Comparison of ENCODE assay signal across 11 cellular contexts in genomic region chr17:7563115-7563869, GRCh38. TPM values are rescaled to one million over a fixed set of nuclear protein-coding genes. Genes with fewer than 3 reads are reported as not detected.
DNase-seq lines count a peak whose midpoint lies in the region; ATAC-seq, FAIRE-seq and TF ChIP-seq lines count a peak whose summit lies in the region.
"Had no signal": no experiment of that assay in that cellular context is flagged by ENCODE, and none has a peak within 500 bp of the region (broad histone marks: within the 10 kb centered on the region; RNA-seq: fewer than 3 reads in every experiment).

No MANE protein-coding gene starts in this region.

- DNase-seq in activated CD4-positive, alpha-beta T cell treated with anti-CD3 and anti-CD28 coated beads, Interleukin-2, amount 10 ng/mL, durations not matched to agents 7 days and 5 days = no peak
- no peak for DNase-seq in activated CD4-positive, alpha-beta T cell treated with anti-CD3 and anti-CD28 coated beads for 1 hour
- DNase-seq in T-cell (no peak), fibroblast of lung (ENCODE audit: low read depth in 2 of 2) (no peak), smooth muscle cell (lab: John Stamatoyannopoulos, UW; ENCODE audit: unreplicated experiment) (no peak), spleen (no peak), GM19238 (ENCODE audit: insufficient read length, low spot score) (no peak), pancreas (no peak)
- DNase-seq: activated CD4-positive, alpha-beta T cell treated with anti-CD3 and anti-CD28 coated beads, Interleukin-2, amount 50 U/mL, for 4 hours; NCI-H446 had no signal

- peaks cover 39% of the 10 kb centered on the region for H3K36me3 Mint-ChIP-seq in activated CD4-positive, alpha-beta T cell treated with anti-CD3 and anti-CD28 coated beads, Interleukin-2, amount 10 ng/mL, durations not matched to agents 7 days and 5 days (ENCODE audit: low read depth)
- H3K36me3 Mint-ChIP-seq in T-cell = peaks cover 9% of the 10 kb centered on the region

- no peak overlapping the region for H3K9ac ChIP-seq in fibroblast of lung (ENCODE audit: insufficient read depth, low read length)
- no peak overlapping the region for H3K9ac ChIP-seq in smooth muscle cell (ENCODE audit: low read depth)

- no peak for TF ChIP-seq POLR2A in spleen (IDR thresholded peaks at IDR 0.05)

- peaks cover 17% of the 10 kb centered on the region for H3K4me1 ChIP-seq in fibroblast of lung (ENCODE audit: control insufficient read depth, extremely low read depth, insufficient read depth, low read length)
- H3K4me1 ChIP-seq in smooth muscle cell (ENCODE audit: low read depth) = peaks cover 18% of the 10 kb centered on the region
- H3K4me1 ChIP-seq in spleen = peaks cover 43 to 67% (median 57%) of the 10 kb centered on the region in 6 donors
- peaks cover 19 to 35% (median 30%) of the 10 kb centered on the region in 3 donors for H3K4me1 ChIP-seq in pancreas

- TF ChIP-seq CTCF in fibroblast of lung (conservative IDR thresholded peaks at IDR 0.05 in 1 of 2, IDR thresholded peaks at IDR 0.05 in 1 of 2; ENCODE audit: low read depth in 1 of 2, low read length in 2 of 2) (no peak), smooth muscle cell (IDR thresholded peaks at IDR 0.05; ENCODE audit: borderline replicate concordance, insufficient read depth, poor library complexity, severe bottlenecking) (no peak), spleen (IDR thresholded peaks at IDR 0.05 in 8 of 11, conservative IDR thresholded peaks at IDR 0.05 in 3 of 11) (no peak), pancreas (IDR thresholded peaks at IDR 0.05) (no peak)

- peak overlapping the region; percentile 95 for H3K27ac Mint-ChIP-seq in activated CD4-positive, alpha-beta T cell treated with anti-CD3 and anti-CD28 coated beads, Interleukin-2, amount 10 ng/mL, durations not matched to agents 7 days and 5 days
- H3K27ac Mint-ChIP-seq in T-cell = peak overlapping the region in 1 of 2 donors; percentile 84

- H3K9me3 Mint-ChIP-seq in activated CD4-positive, alpha-beta T cell treated with anti-CD3 and anti-CD28 coated beads, Interleukin-2, amount 10 ng/mL, durations not matched to agents 7 days and 5 days = no peaks in the 10 kb centered on the region
- no peaks in the 10 kb centered on the region for H3K9me3 Mint-ChIP-seq in T-cell

- ATAC-seq in T-cell (replicated peaks in 1 of 4) = no peak
- no peak for ATAC-seq in pancreas

- H3K27me3 ChIP-seq in fibroblast of lung (ENCODE audit: control insufficient read depth, insufficient read depth, low read length) (no peaks in the 10 kb centered on the region), smooth muscle cell (ENCODE audit: low read depth) (no peaks in the 10 kb centered on the region), spleen (replicated peaks in 1 of 7) (no peaks in the 10 kb centered on the region), pancreas (no peaks in the 10 kb centered on the region)

- intact Hi-C loops in spleen (cut with DNase I; ENCODE audit: low total_unique reads) (loop anchor here (5.0 kb wide), 2 partner anchors 46 to 126 kb away; partner anchors contain the start of genes FGF11 and TMEM102), pancreas (cut with DNase I) (loop anchor here in 1 of 3 donors (5.0 kb wide), 1 partner anchor 51 kb away; no protein-coding TSS in a partner anchor)

- H2AFZ ChIP-seq in fibroblast of lung (ENCODE audit: low read length) (no peak overlapping the region), smooth muscle cell (ENCODE audit: low read depth) (no peak overlapping the region)

- H4K20me1 ChIP-seq in fibroblast of lung (ENCODE audit: control insufficient read depth, extremely low read depth, insufficient read depth, low read length) (no peaks in the 10 kb centered on the region), smooth muscle cell (ENCODE audit: low read depth) (no peaks in the 10 kb centered on the region)

- peaks cover 52% of the 10 kb centered on the region for H3K4me1 Mint-ChIP-seq in activated CD4-positive, alpha-beta T cell treated with anti-CD3 and anti-CD28 coated beads, Interleukin-2, amount 10 ng/mL, durations not matched to agents 7 days and 5 days
- peaks cover 24 to 44% (median 34%) of the 10 kb centered on the region in 3 donors for H3K4me1 Mint-ChIP-seq in T-cell

- no peak for FAIRE-seq in pancreas (lab: Jason Lieb, UNC)

- peaks cover 38% of the 10 kb centered on the region for H3K79me2 ChIP-seq in fibroblast of lung (ENCODE audit: control insufficient read depth, insufficient read depth, low read length)
- H3K79me2 ChIP-seq in smooth muscle cell (ENCODE audit: low read depth) = peaks cover 54% of the 10 kb centered on the region

- peak overlapping the region in 3 of 4 experiments; percentile 82 to 87 (median 86) for H3K4me3 ChIP-seq in fibroblast of lung (replicated peaks in 1 of 4; ENCODE audit: control extremely low read depth in 1 of 4, insufficient read depth in 1 of 4, low read depth in 3 of 4, low read length in 4 of 4)
- H3K4me3 ChIP-seq in smooth muscle cell = peak overlapping the region; percentile 97
- H3K4me3 ChIP-seq in spleen = peak overlapping the region in 4 of 8 donors; percentile 75 to 96 (median 94)
- H3K4me3 ChIP-seq in pancreas = no peak overlapping the region

- H3F3A ChIP-seq in smooth muscle cell (ENCODE audit: low read depth) = peaks cover 5% of the 10 kb centered on the region

- H3K4me2 ChIP-seq in fibroblast of lung (ENCODE audit: extremely low read depth, insufficient read depth, low read length) (peak overlapping the region; percentile 96), smooth muscle cell (peak overlapping the region; percentile 97)

- CTCF ChIA-PET in activated CD4-positive, alpha-beta T cell treated with anti-CD3 and anti-CD28 coated beads, Interleukin-2, amount 10 ng/mL, durations not matched to agents 7 days and 5 days (lab: Charles Lee) = no interaction called here
- CTCF ChIA-PET in T-cell (lab: Charles Lee) = no interaction called here

- H3K36me3 ChIP-seq in fibroblast of lung (ENCODE audit: control insufficient read depth, insufficient read depth, low read length) = peaks cover 19% of the 10 kb centered on the region
- H3K36me3 ChIP-seq in smooth muscle cell (ENCODE audit: low read depth) = peaks cover 9% of the 10 kb centered on the region
- peaks cover 5 to 59% (median 41%) of the 10 kb centered on the region in 6 donors for H3K36me3 ChIP-seq in spleen
- H3K36me3 ChIP-seq in pancreas = peaks cover 0 to 6% (median 4%) of the 10 kb centered on the region in 3 donors

- H3K9me3 ChIP-seq in fibroblast of lung (ENCODE audit: control insufficient read depth, insufficient read depth, low read depth, low read length) (no peaks in the 10 kb centered on the region), smooth muscle cell (replicated peaks; ENCODE audit: low read depth) (no peaks in the 10 kb centered on the region), spleen (no peaks in the 10 kb centered on the region), pancreas (no peaks in the 10 kb centered on the region)
- H3K9me3 ChIP-seq: prostate gland had no signal

- POLR2A ChIA-PET in activated CD4-positive, alpha-beta T cell treated with anti-CD3 and anti-CD28 coated beads, Interleukin-2, amount 10 ng/mL, durations not matched to agents 7 days and 5 days (lab: Charles Lee) = no interaction called here
- POLR2A ChIA-PET in T-cell (lab: Charles Lee) = interaction anchor here in 1 of 2 donors (0.5 kb wide), 1 partner anchor 58 kb away, joined by 5 read pairs; no protein-coding TSS in a partner anchor

- no peaks in the 10 kb centered on the region for H3K27me3 Mint-ChIP-seq in activated CD4-positive, alpha-beta T cell treated with anti-CD3 and anti-CD28 coated beads, Interleukin-2, amount 10 ng/mL, durations not matched to agents 7 days and 5 days
- H3K27me3 Mint-ChIP-seq in T-cell = no peaks in the 10 kb centered on the region

- 92% methylated on average over 30 of the region's 30 CpGs for WGBS in smooth muscle cell (ENCODE audit: low lambda C conversion rate)
- 90 to 94% (median 91%) methylated on average over 21 to 30 of the region's 30 CpGs for WGBS in spleen, 5 donors
- 77 to 78% methylated on average over 29 to 30 of the region's 30 CpGs for WGBS in pancreas, 2 donors

- peak overlapping the region; percentile 81 for H3K4me3 Mint-ChIP-seq in activated CD4-positive, alpha-beta T cell treated with anti-CD3 and anti-CD28 coated beads, Interleukin-2, amount 10 ng/mL, durations not matched to agents 7 days and 5 days
- H3K4me3 Mint-ChIP-seq in T-cell = peak overlapping the region; percentile 82 to 87 (median 85)

- H3K27ac ChIP-seq in fibroblast of lung (ENCODE audit: insufficient read depth, low read length) = no peak overlapping the region
- H3K27ac ChIP-seq in smooth muscle cell (ENCODE audit: low read depth) = no peak overlapping the region
- no peak overlapping the region for H3K27ac ChIP-seq in spleen
- no peak overlapping the region for H3K27ac ChIP-seq in pancreas

RNA-seq across cellular contexts. Expression of gene SENP3, which starts 1.6 kb away (rescaled TPM):
- 10 to 100 TPM; 51.8 to 53.0 TPM for total RNA-seq in activated CD4-positive, alpha-beta T cell treated with anti-CD3 and anti-CD28 coated beads, Interleukin-2, amount 10 ng/mL, durations not matched to agents 7 days and 5 days
- total RNA-seq in T-cell = 10 to 100 TPM; 38.7 to 43.3 (median 42.6) TPM
- 65.5 and 66.2 TPM in 2 replicates for total RNA-seq in fibroblast of lung
- polyA plus RNA-seq in fibroblast of lung = 67.6 and 118 TPM in 2 replicates
- 35.6 and 48.8 TPM in 2 replicates for polyA plus RNA-seq in fibroblast of lung (2012)
- 76.0 and 122 TPM in 2 replicates for polyA minus RNA-seq in fibroblast of lung (ENCODE audit: low replicate concordance)
- 72.1 and 90.3 TPM in 2 replicates for total RNA-seq in smooth muscle cell
- polyA plus RNA-seq in smooth muscle cell = 33.7 and 35.7 TPM in 2 replicates
- 10 to 100 TPM; 36.3 to 71.7 (median 42.9) TPM for total RNA-seq in spleen
- 10 to 100 TPM; 43.1 to 52.7 (median 45.6) TPM for polyA plus RNA-seq in spleen
- total RNA-seq in pancreas = 10 to 100 TPM; 14.7 to 24.1 (median 15.7) TPM
- polyA plus RNA-seq in pancreas = 10 to 100 TPM; 25.5 to 33.1 TPM

RNA-seq across cellular contexts. Expression of gene TNFSF13, which starts 4.7 kb away (rescaled TPM):
- total RNA-seq in activated CD4-positive, alpha-beta T cell treated with anti-CD3 and anti-CD28 coated beads, Interleukin-2, amount 10 ng/mL, durations not matched to agents 7 days and 5 days = 1 to 10 TPM; 3.8 to 4.0 TPM
- total RNA-seq in T-cell (1 to 10 TPM; 1.3 to 5.6 (median 4.6) TPM), fibroblast of lung (1.5 and 2.0 TPM in 2 replicates), smooth muscle cell (0.18 and 4.1 TPM in 2 replicates), spleen (10 to 100 TPM; 14.5 to 54.0 (median 31.6) TPM), pancreas (10 to 100 TPM; 10.5 to 31.2 (median 15.4) TPM)
- polyA plus RNA-seq in fibroblast of lung (2.5 and 2.8 TPM in 2 replicates), smooth muscle cell (0.38 and 1.6 TPM in 2 replicates), spleen (10 to 100 TPM; 19.9 to 23.4 (median 20.5) TPM), pancreas (10 to 100 TPM; 16.9 to 17.8 TPM)
- polyA plus RNA-seq in fibroblast of lung (2012) = 2.7 and 3.6 TPM in 2 replicates
- 1.3 and 7.3 TPM in 2 replicates for polyA minus RNA-seq in fibroblast of lung (ENCODE audit: low replicate concordance)

RNA-seq across cellular contexts. Expression of gene TNFSF12, which starts 14.4 kb away (rescaled TPM):
- total RNA-seq in activated CD4-positive, alpha-beta T cell treated with anti-CD3 and anti-CD28 coated beads, Interleukin-2, amount 10 ng/mL, durations not matched to agents 7 days and 5 days = 10 to 100 TPM; 79.6 to 82.5 TPM
- total RNA-seq in T-cell (10 to 100 TPM; 38.3 to 72.8 (median 61.4) TPM), fibroblast of lung (5.1 and 9.6 TPM in 2 replicates), smooth muscle cell (5.9 and 6.2 TPM in 2 replicates), spleen (10 to 100 TPM; 37.4 to 64.6 (median 60.5) TPM), pancreas (10 to 100 TPM; 11.0 to 21.2 (median 12.7) TPM)
- polyA plus RNA-seq in fibroblast of lung (34.4 and 35.9 TPM in 2 replicates), smooth muscle cell (13.6 and 16.1 TPM in 2 replicates), spleen (10 to 100 TPM; 46.5 to 65.0 (median 49.3) TPM), pancreas (10 to 100 TPM; 24.2 to 27.7 TPM)
- 33.5 and 34.1 TPM in 2 replicates for polyA plus RNA-seq in fibroblast of lung (2012)
- 11.9 and 17.6 TPM in 2 replicates for polyA minus RNA-seq in fibroblast of lung (ENCODE audit: low replicate concordance)

RNA-seq across cellular contexts. Expression of gene CD68, which starts 16.1 kb away (rescaled TPM):
- 1 to 10 TPM; 3.8 to 4.4 TPM for total RNA-seq in activated CD4-positive, alpha-beta T cell treated with anti-CD3 and anti-CD28 coated beads, Interleukin-2, amount 10 ng/mL, durations not matched to agents 7 days and 5 days
- 1 to 10 TPM in 3 of 5 donors, not detected in 2; 4.4 to 7.0 (median 5.5) TPM for total RNA-seq in T-cell
- 16.2 and 29.4 TPM in 2 replicates for total RNA-seq in fibroblast of lung
- 90.4 and 250 TPM in 2 replicates for polyA plus RNA-seq in fibroblast of lung
- 82.0 and 162 TPM in 2 replicates for polyA plus RNA-seq in fibroblast of lung (2012)
- polyA minus RNA-seq in fibroblast of lung (ENCODE audit: low replicate concordance) = 178 and 296 TPM in 2 replicates
- total RNA-seq in smooth muscle cell = 20.7 and 22.7 TPM in 2 replicates
- 27.5 and 30.2 TPM in 2 replicates for polyA plus RNA-seq in smooth muscle cell
- total RNA-seq in spleen = 100 to 1,000 TPM; 177 to 387 (median 271) TPM
- 100 to 1,000 TPM in 1 of 3 donors, 10 to 100 TPM in 2; 52.5 to 236 (median 86.1) TPM for polyA plus RNA-seq in spleen
- total RNA-seq in pancreas = 10 to 100 TPM in 3 of 6 donors, 1 to 10 TPM in 3; 3.7 to 60.0 (median 11.1) TPM
- 1 to 10 TPM; 1.8 to 9.7 TPM for polyA plus RNA-seq in pancreas

RNA-seq across cellular contexts. Expression of gene MPDU1, which starts 20.4 kb away (rescaled TPM):
- total RNA-seq in activated CD4-positive, alpha-beta T cell treated with anti-CD3 and anti-CD28 coated beads, Interleukin-2, amount 10 ng/mL, durations not matched to agents 7 days and 5 days = 10 to 100 TPM; 62.3 to 81.7 TPM
- total RNA-seq in T-cell (10 to 100 TPM; 27.0 to 31.4 (median 28.6) TPM), fibroblast of lung (29.5 and 51.9 TPM in 2 replicates), smooth muscle cell (155 and 228 TPM in 2 replicates), spleen (100 to 1,000 TPM in 1 of 7 donors, 10 to 100 TPM in 6; 35.5 to 163 (median 51.2) TPM), pancreas (10 to 100 TPM; 12.3 to 27.1 (median 18.3) TPM)
- polyA plus RNA-seq in fibroblast of lung (107 and 172 TPM in 2 replicates), smooth muscle cell (70.7 and 75.1 TPM in 2 replicates), spleen (10 to 100 TPM; 42.7 to 73.0 (median 59.5) TPM), pancreas (10 to 100 TPM; 46.3 to 48.2 TPM)
- 69.8 and 100 TPM in 2 replicates for polyA plus RNA-seq in fibroblast of lung (2012)
- 214 and 261 TPM in 2 replicates for polyA minus RNA-seq in fibroblast of lung (ENCODE audit: low replicate concordance)

Comparison
In these comparisons a context has a peak if more than half of its experiments do, and no peak if none do; other contexts are left out.
1. H3K4me3 ChIP-seq: peak in fibroblast of lung (3 of 4) and smooth muscle cell (single experiment); none in pancreas (0 of 4).